7 cellular contexts compared by ENCODE assay signal in the genomic region with DNA sequence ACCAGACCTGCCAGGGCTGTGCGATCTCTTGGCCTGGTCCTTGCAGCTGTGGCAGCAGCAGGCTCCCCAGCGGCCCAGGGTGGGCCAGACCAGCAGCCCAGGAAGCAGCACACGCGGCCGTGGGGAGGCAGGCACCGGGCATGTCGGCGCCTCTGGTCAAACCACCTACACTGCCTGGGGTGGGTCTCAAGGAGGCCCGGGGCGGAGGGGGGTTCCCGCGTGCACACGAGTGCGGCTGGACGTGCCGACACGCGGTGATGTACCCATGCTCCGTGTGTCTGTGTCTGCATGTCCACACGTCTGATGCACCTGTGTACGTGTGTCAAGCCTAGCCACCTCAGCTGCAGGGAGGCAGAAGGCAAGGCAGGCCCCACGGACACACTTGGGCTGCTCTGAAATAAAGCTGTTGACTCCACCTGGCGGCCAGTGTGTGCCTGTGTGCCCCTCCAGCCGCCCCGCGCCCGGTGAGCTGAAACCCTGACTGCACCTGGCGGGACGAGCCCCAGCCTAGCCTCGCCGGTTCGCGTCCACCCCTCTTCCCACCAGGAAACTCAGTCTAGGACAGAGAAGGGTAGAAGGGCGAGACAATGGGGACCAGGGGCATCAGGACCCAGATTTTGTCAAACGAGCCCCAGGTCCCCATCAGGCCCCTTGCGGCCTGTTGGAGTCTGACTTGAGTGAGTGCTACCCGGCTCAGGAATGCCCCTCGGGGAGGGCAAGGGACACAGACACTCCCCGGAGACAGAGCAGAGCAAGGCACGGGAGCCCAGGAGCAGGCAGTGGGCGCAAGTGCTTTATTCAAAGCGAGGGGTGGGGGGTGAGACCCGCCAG.
DNase-seq lines count a peak whose midpoint lies in the region; TF ChIP-seq lines count a peak whose summit lies in the region.

No MANE protein-coding gene starts in this region.

- peak; percentile 76 for TF ChIP-seq CTCF in GM13976 (IDR thresholded peaks at IDR 0.05; ENCODE audit: borderline replicate concordance, control extremely low read depth, extremely low read depth, insufficient read depth, missing control alignments)

- in situ Hi-C loops in GM13976 (cut with MboI; ENCODE audit: low sequenced_read_pairs, unreplicated experiment) = no loop called here

- DNase-seq in GM13976 (ENCODE audit: low spot score) = peak; percentile 87
- peak; percentile 81 for DNase-seq in NCI-H1436 (lab: John Stamatoyannopoulos, UW)
- peak in 4 of 5 experiments; percentile 45 to 75 (median 51) for DNase-seq in T-helper 2 cell
- peak; percentile 56 for DNase-seq in astrocyte of the hippocampus (ENCODE audit: low read depth, low spot score)
- DNase-seq in inferior parietal cortex (ENCODE audit: extremely low spot score) = peak; percentile 33
- peak; percentile 73 for DNase-seq in stimulated activated CD4-positive, alpha-beta T cell treated with anti-CD3 and anti-CD28 coated beads, Interleukin-4, amount 100 ng/mL, for 1 hour
- no peak for DNase-seq in OCI-M2 (lab: John Stamatoyannopoulos, UW; ENCODE audit: unreplicated experiment)
